In genomic region chr21:16342932-16343331, GRCh38 we compare ENCODE assay signal across 13 cellular contexts.
DNase-seq lines count a peak whose midpoint lies in the region; ATAC-seq and TF ChIP-seq lines count a peak whose summit lies in the region.
"Had no signal": no experiment of that assay in that cellular context is flagged by ENCODE, and none has a peak within 500 bp of the region (broad histone marks: within the 10 kb centered on the region; RNA-seq: fewer than 3 reads in every experiment).

No MANE protein-coding gene starts in this region.

- no peaks in the 10 kb centered on the region for H3K4me1 Mint-ChIP-seq in nephron progenitor cell
- H3K4me1 Mint-ChIP-seq: CD8-positive, alpha-beta memory T cell; IgD-negative memory B cell had no signal

- ATAC-seq in GM21825 (IDR thresholded peaks at IDR 0.05; ENCODE audit: unreplicated experiment): no peak

- H2AFZ ChIP-seq in KMS-11 (ENCODE audit: low read depth): no peak overlapping the region

- DNase-seq in nephron progenitor cell: no peak
- no peak for DNase-seq in LoVo (ENCODE audit: low spot score)
- DNase-seq in cortex of kidney (lab: John Stamatoyannopoulos, UW): no peak
- no peak for DNase-seq in globus pallidus (ENCODE audit: low spot score)
- DNase-seq: Caco-2; CD8-positive, alpha-beta memory T cell; GF-D8; H7 had no signal

- TF ChIP-seq CTCF in C4-2B (conservative IDR thresholded peaks at IDR 0.05) (no peak; the same call in 1 of the 2 replicates), KMS-11 (conservative IDR thresholded peaks at IDR 0.05; ENCODE audit: low read depth, low read length) (no peak), VCaP (conservative IDR thresholded peaks at IDR 0.05) (no peak), nephron progenitor cell (IDR thresholded peaks at IDR 0.05) (no peak)

- H3K27ac Mint-ChIP-seq in nephron progenitor cell: peak overlapping the region; percentile 66
- H3K27ac Mint-ChIP-seq: CD8-positive, alpha-beta memory T cell; IgD-negative memory B cell had no signal

- no peaks in the 10 kb centered on the region for H3K36me3 Mint-ChIP-seq in nephron progenitor cell (ENCODE audit: low read depth)
- H3K36me3 Mint-ChIP-seq: CD8-positive, alpha-beta memory T cell; IgD-negative memory B cell had no signal

- H3K4me1 ChIP-seq in KMS-11 (ENCODE audit: low read depth, poor library complexity, severe bottlenecking): peaks cover 21% of the 10 kb centered on the region
- H3K4me1 ChIP-seq: Caco-2 had no signal

- no peak overlapping the region for H3K4me3 Mint-ChIP-seq in nephron progenitor cell
- H3K4me3 Mint-ChIP-seq: CD8-positive, alpha-beta memory T cell; IgD-negative memory B cell had no signal

- H3K9ac ChIP-seq in KMS-11: no peak overlapping the region

- H4K20me1 ChIP-seq in KMS-11 (ENCODE audit: insufficient read depth): no peaks in the 10 kb centered on the region

- H3K9me3 Mint-ChIP-seq in nephron progenitor cell: no peaks in the 10 kb centered on the region
- H3K9me3 Mint-ChIP-seq: CD8-positive, alpha-beta memory T cell; IgD-negative memory B cell had no signal

- H3K4me2 ChIP-seq in KMS-11: peak overlapping the region; percentile 39

- no peaks in the 10 kb centered on the region for H3K36me3 ChIP-seq in KMS-11 (ENCODE audit: insufficient read depth)

- H3K27ac ChIP-seq in C4-2B (peak overlapping the region; percentile 98; the same call in 1 of the 2 replicates), KMS-11 (no peak overlapping the region), VCaP (peak overlapping the region; percentile 82)

- no peaks in the 10 kb centered on the region for H3K27me3 Mint-ChIP-seq in nephron progenitor cell (ENCODE audit: low read depth, poor library complexity)
- H3K27me3 Mint-ChIP-seq: CD8-positive, alpha-beta memory T cell; IgD-negative memory B cell had no signal

- no peaks in the 10 kb centered on the region for H3K27me3 ChIP-seq in KMS-11 (ENCODE audit: insufficient read depth, low read depth)

- H3K4me3 ChIP-seq in KMS-11 (IDR thresholded peaks at IDR 0.05; ENCODE audit: insufficient read depth, low read depth, low read length): no peak overlapping the region

- H3K79me2 ChIP-seq in KMS-11 (ENCODE audit: insufficient read depth, low read depth): no peaks in the 10 kb centered on the region
